Comparison of ENCODE assay signal across 14 cellular contexts in genomic region chr6:77034161-77034560, GRCh38.
DNase-seq lines count a peak whose midpoint lies in the region; ATAC-seq, FAIRE-seq and TF ChIP-seq lines count a peak whose summit lies in the region.
"Had no signal": no experiment of that assay in that cellular context is flagged by ENCODE, and none has a peak within 500 bp of the region (broad histone marks: within the 10 kb centered on the region; RNA-seq: fewer than 3 reads in every experiment).

No MANE protein-coding gene starts in this region.

- ATAC-seq in GM18907 (IDR thresholded peaks at IDR 0.05; ENCODE audit: unreplicated experiment) (no peak), HG03521 (IDR thresholded peaks at IDR 0.05; ENCODE audit: unreplicated experiment) (no peak), GM18861 (IDR thresholded peaks at IDR 0.05; ENCODE audit: unreplicated experiment) (no peak)
- ATAC-seq: A549, esophagus mucosa had no signal

- peak overlapping the region; percentile 23 for H3K4me3 Mint-ChIP-seq in astrocyte (ENCODE audit: unreplicated experiment)
- H3K4me3 Mint-ChIP-seq: activated naive CD4-positive, alpha-beta T cell treated with anti-CD3 and anti-CD28 coated beads, Interleukin-2, amount 50 U/mL, for 24 hours had no signal

- H3K27ac Mint-ChIP-seq in astrocyte (ENCODE audit: unreplicated experiment), result peak overlapping the region; percentile 86
- H3K27ac Mint-ChIP-seq: activated naive CD4-positive, alpha-beta T cell treated with anti-CD3 and anti-CD28 coated beads, Interleukin-2, amount 50 U/mL, for 24 hours had no signal

- peak; percentile 90 for FAIRE-seq in astrocyte (lab: Jason Lieb, UNC)
- FAIRE-seq: A549 had no signal

- H3K79me2 ChIP-seq in astrocyte (ENCODE audit: insufficient read depth, low read length), result no peaks in the 10 kb centered on the region

- no peaks in the 10 kb centered on the region for H3K27me3 Mint-ChIP-seq in astrocyte (ENCODE audit: low read depth, unreplicated experiment)
- H3K27me3 Mint-ChIP-seq: activated naive CD4-positive, alpha-beta T cell treated with anti-CD3 and anti-CD28 coated beads, Interleukin-2, amount 50 U/mL, for 24 hours had no signal

- H3K9ac ChIP-seq in astrocyte (ENCODE audit: low read length), result peak overlapping the region; percentile 69

- peak overlapping the region; percentile 56 for H2AFZ ChIP-seq in astrocyte (ENCODE audit: low read depth, low read length)

- peaks cover 16% of the 10 kb centered on the region for H3K4me1 ChIP-seq in astrocyte (ENCODE audit: insufficient read depth, low read length)
- H3K4me1 ChIP-seq: A549 had no signal

- no peak for TF ChIP-seq CTCF in astrocyte (IDR thresholded peaks at IDR 0.05; ENCODE audit: insufficient read depth, low read depth, low read length)

- H3K27ac ChIP-seq in astrocyte (ENCODE audit: low read depth, low read length), result peak overlapping the region; percentile 87
- H3K27ac ChIP-seq: A549 had no signal

- H3K4me1 Mint-ChIP-seq in astrocyte (ENCODE audit: low read depth, unreplicated experiment), result peaks cover 39% of the 10 kb centered on the region
- H3K4me1 Mint-ChIP-seq: activated naive CD4-positive, alpha-beta T cell treated with anti-CD3 and anti-CD28 coated beads, Interleukin-2, amount 50 U/mL, for 24 hours had no signal

- no peaks in the 10 kb centered on the region for H3K9me3 ChIP-seq in astrocyte (ENCODE audit: insufficient read depth, low read depth, low read length)
- H3K9me3 ChIP-seq: A549 had no signal

- H3K9me3 Mint-ChIP-seq in astrocyte (ENCODE audit: unreplicated experiment), result peaks cover 15% of the 10 kb centered on the region

- H4K20me1 ChIP-seq in astrocyte (ENCODE audit: insufficient read depth, low read length), result no peaks in the 10 kb centered on the region

- H3K27me3 ChIP-seq in astrocyte (ENCODE audit: insufficient read depth, low read length), result no peaks in the 10 kb centered on the region

- peak overlapping the region; percentile 82 for H3K4me2 ChIP-seq in astrocyte (ENCODE audit: low read length)
- H3K4me2 ChIP-seq: A549 had no signal

- H3K36me3 ChIP-seq in astrocyte (ENCODE audit: insufficient read depth, low read length), result no peaks in the 10 kb centered on the region

- H3K36me3 Mint-ChIP-seq in astrocyte (ENCODE audit: low read depth, unreplicated experiment), result peaks cover 13% of the 10 kb centered on the region
- H3K36me3 Mint-ChIP-seq: activated naive CD4-positive, alpha-beta T cell treated with anti-CD3 and anti-CD28 coated beads, Interleukin-2, amount 50 U/mL, for 24 hours had no signal

- DNase-seq in 8988T (peak; percentile 23), HS-5 (ENCODE audit: low read depth) (peak; percentile 97), astrocyte (ENCODE audit: low read depth) (peak; percentile 96), iPS DF 4.7 (ENCODE audit: extremely low read depth, low spot score) (peak; percentile 19), COR-L47 (lab: John Stamatoyannopoulos, UW) (no peak)
- DNase-seq: activated CD4-positive, alpha-beta T cell treated with anti-CD3 and anti-CD28 coated beads for 48 hours; NCI-H1930; SIG-M5 had no signal

- H3K4me3 ChIP-seq in astrocyte (ENCODE audit: insufficient read depth, low read depth, low read length), result peak overlapping the region; percentile 34
- H3K4me3 ChIP-seq: A549 had no signal
